Comparison of ENCODE assay signal across 21 cellular contexts in genomic region chr14:52154992-52155655, GRCh38.
DNase-seq lines count a peak whose midpoint lies in the region; ATAC-seq and TF ChIP-seq lines count a peak whose summit lies in the region.
"Had no signal": no experiment of that assay in that cellular context is flagged by ENCODE, and none has a peak within 500 bp of the region (broad histone marks: within the 10 kb centered on the region; RNA-seq: fewer than 3 reads in every experiment).

No MANE protein-coding gene starts in this region.

- peaks cover 4% of the 10 kb centered on the region in 2 donors for H3K9me3 Mint-ChIP-seq in activated naive CD4-positive, alpha-beta T cell treated with anti-CD3 and anti-CD28 coated beads, Interleukin-2, amount 50 U/mL, for 72 hours
- H3K9me3 Mint-ChIP-seq in central memory CD8-positive, alpha-beta T cell: peaks cover 6% of the 10 kb centered on the region

- no peaks in the 10 kb centered on the region for H3K36me3 ChIP-seq in Loucy (ENCODE audit: insufficient read depth, low read length)
- H3K36me3 ChIP-seq: breast epithelium, HAP-1, left ventricle myocardium inferior, tibial nerve had no signal

- peaks cover 20% of the 10 kb centered on the region for H3K4me1 ChIP-seq in Loucy (ENCODE audit: insufficient read depth, low read length, poor library complexity, severe bottlenecking)
- H3K4me1 ChIP-seq: breast epithelium, HAP-1, left ventricle myocardium inferior had no signal

- H3K79me2 ChIP-seq in Loucy (ENCODE audit: insufficient read depth, low read length): no peaks in the 10 kb centered on the region

- H3K4me1 Mint-ChIP-seq in central memory CD8-positive, alpha-beta T cell: peaks cover 79% of the 10 kb centered on the region
- H3K4me1 Mint-ChIP-seq: mesothelial cell of epicardium, neural crest cell had no signal

- H3K27ac Mint-ChIP-seq in activated naive CD4-positive, alpha-beta T cell treated with anti-CD3 and anti-CD28 coated beads, Interleukin-2, amount 50 U/mL, for 72 hours: no peak overlapping the region
- peak overlapping the region; percentile 91 for H3K27ac Mint-ChIP-seq in central memory CD8-positive, alpha-beta T cell (ENCODE audit: low read depth)
- H3K27ac Mint-ChIP-seq: CD4-positive, CD25-positive, alpha-beta regulatory T cell; mesothelial cell of epicardium had no signal

- H3K4me3 Mint-ChIP-seq in central memory CD8-positive, alpha-beta T cell: peak overlapping the region; percentile 59
- H3K4me3 Mint-ChIP-seq: CD4-positive, CD25-positive, alpha-beta regulatory T cell; mesothelial cell of epicardium; neural crest cell had no signal

- no peaks in the 10 kb centered on the region for H3K9me2 ChIP-seq in Loucy (replicated peaks; ENCODE audit: low read depth, low read length)

- peak overlapping the region; percentile 45 for H3K4me2 ChIP-seq in Loucy (ENCODE audit: low read depth, low read length, poor library complexity, severe bottlenecking)

- H3K27me3 ChIP-seq in Loucy (ENCODE audit: insufficient read depth, low read length, poor library complexity, severe bottlenecking): no peaks in the 10 kb centered on the region
- H3K27me3 ChIP-seq: breast epithelium, tibial nerve had no signal

- ATAC-seq in activated naive CD4-positive, alpha-beta T cell treated with anti-CD3 and anti-CD28 coated beads, Interleukin-2, amount 50 U/mL, for 72 hours: peak; percentile 37 to 67
- ATAC-seq in central memory CD8-positive, alpha-beta T cell (replicated peaks; ENCODE audit: extremely low read depth, poor library complexity, severe bottlenecking): peak; percentile 76
- no peak for ATAC-seq in left cardiac atrium
- no peak for ATAC-seq in left colon
- ATAC-seq in GM21528 (IDR thresholded peaks at IDR 0.05; ENCODE audit: low FRiP score, unreplicated experiment): no peak

- no peaks in the 10 kb centered on the region for H3K27me3 Mint-ChIP-seq in central memory CD8-positive, alpha-beta T cell

- no peak overlapping the region for H3K4me3 ChIP-seq in Loucy (ENCODE audit: low read length, poor library complexity, severe bottlenecking)
- H3K4me3 ChIP-seq: breast epithelium, coronary artery, HAP-1, left ventricle myocardium inferior, tibial nerve had no signal

- no peak overlapping the region for H2AFZ ChIP-seq in Loucy (ENCODE audit: low read length)

- no peaks in the 10 kb centered on the region for H3F3A ChIP-seq in Loucy (ENCODE audit: low read depth)

- TF ChIP-seq CTCF in Loucy (conservative IDR thresholded peaks at IDR 0.05; ENCODE audit: low read length): no peak

- DNase-seq in activated naive CD4-positive, alpha-beta T cell treated with anti-CD3 and anti-CD28 coated beads, Interleukin-2, amount 50 U/mL, for 72 hours (ENCODE audit: low spot score in 2 of 2): no peak
- DNase-seq in activated naive CD4-positive, alpha-beta T cell treated with Interleukin-2 at 50 U/mL for 16 hours: no peak
- DNase-seq in central memory CD8-positive, alpha-beta T cell (ENCODE audit: low spot score in 2 of 2): no peak
- DNase-seq in left cardiac atrium (no peak), left colon (no peak), AG08395 (ENCODE audit: low spot score) (no peak)
- DNase-seq: activated CD4-positive, CD25-positive, alpha-beta regulatory T cell treated with anti-CD3 and anti-CD28 coated beads, Interleukin-2, amount 50 U/mL, for 72 hours; left ventricle myocardium inferior; NCI-H1105; NCI-H2081 treated with DMSO at 0.1 percent for 48 hours; NCI-H524 treated with DMSO at 0.1 percent for 48 hours; stimulated activated naive CD4-positive, alpha-beta T cell treated with Interleukin-2 at 50 U/mL for 16 hours had no signal

- peaks cover 0 to 4% of the 10 kb centered on the region in 2 donors for H3K36me3 Mint-ChIP-seq in activated naive CD4-positive, alpha-beta T cell treated with anti-CD3 and anti-CD28 coated beads, Interleukin-2, amount 50 U/mL, for 72 hours
- H3K36me3 Mint-ChIP-seq in central memory CD8-positive, alpha-beta T cell (ENCODE audit: insufficient read depth): no peaks in the 10 kb centered on the region
- H3K36me3 Mint-ChIP-seq: CD4-positive, CD25-positive, alpha-beta regulatory T cell; mesothelial cell of epicardium had no signal

- intact Hi-C loops in left cardiac atrium (cut with DNase I) (no loop called here), left colon (cut with DNase I, micrococcal nuclease) (no loop called here)

- no peaks in the 10 kb centered on the region for H3K9me3 ChIP-seq in Loucy (ENCODE audit: insufficient read depth, low read depth, low read length)
- H3K9me3 ChIP-seq: breast epithelium, HAP-1, left ventricle myocardium inferior, tibial nerve had no signal

- peak overlapping the region; percentile 29 for H3K9ac ChIP-seq in Loucy (ENCODE audit: low read depth, low read length, poor library complexity, severe bottlenecking)

- H4K20me1 ChIP-seq in Loucy (ENCODE audit: insufficient read depth, low read length, poor library complexity, severe bottlenecking): no peaks in the 10 kb centered on the region

Comparison
In these comparisons a context has a peak if more than half of its experiments do, and no peak if none do; other contexts are left out.
1. ATAC-seq: peak in activated naive CD4-positive, alpha-beta T cell treated with anti-CD3 and anti-CD28 coated beads, Interleukin-2, amount 50 U/mL, for 72 hours (2 of 2) and central memory CD8-positive, alpha-beta T cell (single experiment); none in left cardiac atrium (0 of 2), left colon (single experiment) and GM21528 (single experiment).